Comparison of ENCODE assay signal across 8 cellular contexts in the genomic region with DNA sequence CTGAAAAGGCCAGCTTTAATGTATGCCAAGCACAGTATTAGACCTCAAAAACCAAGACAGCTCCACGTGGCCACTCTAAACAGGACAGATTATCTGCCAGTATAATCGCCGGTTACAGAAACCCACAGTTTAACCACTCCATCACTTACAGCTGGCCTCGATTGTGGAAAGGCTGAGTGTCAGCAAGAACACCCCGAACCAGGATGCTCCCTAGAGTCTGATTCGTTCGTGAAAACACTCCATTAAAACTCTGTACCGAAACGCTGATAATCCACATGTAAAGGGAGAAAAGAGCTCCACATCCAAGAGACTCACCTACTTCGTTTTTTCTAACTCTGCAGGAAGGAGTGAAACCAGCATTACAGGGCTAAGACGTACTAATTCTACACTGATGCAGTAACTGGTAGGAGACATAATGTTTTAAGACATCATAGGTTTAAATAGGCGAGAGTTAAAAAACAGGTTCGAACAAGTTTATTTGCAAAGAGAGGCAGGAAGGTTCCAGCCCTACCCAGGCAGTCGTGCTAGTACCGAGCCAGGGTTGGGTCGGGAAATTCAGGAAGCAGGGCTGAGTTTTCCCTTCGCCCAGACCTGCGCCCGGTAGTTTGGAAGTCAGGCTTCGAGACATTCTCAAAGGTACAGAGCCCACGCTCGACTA. TPM values are rescaled to one million over a fixed set of nuclear protein-coding genes. Genes with fewer than 3 reads are reported as not detected.
A peak's percentile ranks its signal among the peaks of the same experiment; 100 is the strongest.
DNase-seq lines count a peak whose midpoint lies in the region; ATAC-seq, FAIRE-seq and TF ChIP-seq lines count a peak whose summit lies in the region.

No MANE protein-coding gene starts in this region.

- H3K27me3 ChIP-seq in HepG2 (ENCODE audit: control insufficient read depth in 1 of 2, insufficient read depth in 2 of 2, low read length in 2 of 2) (no peaks in the 10 kb centered on the region; a peak in 1 of 5 replicates), stomach (no peaks in the 10 kb centered on the region)

- no peak for TF ChIP-seq EP300 in HepG2 (IDR thresholded peaks at IDR 0.05; ENCODE audit: low read depth in 2 of 2, low read length in 2 of 2)
- no peak for TF ChIP-seq EP300 in HepG2 (CRISPR knock-in tag; IDR thresholded peaks at IDR 0.05; ENCODE audit: borderline replicate concordance)
- no peak for TF ChIP-seq EP300 in stomach (IDR thresholded peaks at IDR 0.05)

- peaks cover 59% of the 10 kb centered on the region for H3K79me2 ChIP-seq in HepG2 (ENCODE audit: insufficient read depth, low read length)

- no peak for FAIRE-seq in HepG2 (lab: Jason Lieb, UNC)

- H2AFZ ChIP-seq in HepG2 (ENCODE audit: low read length): peak overlapping the region; percentile 38

- in situ Hi-C loops in HepG2 (cut with HindIII; ENCODE audit: extremely low pct_ligation_motif_present, low pct_unique_long_range_greater_than_20kb): loop anchor here (5.0 kb wide), 1 partner anchor 163 kb away; no protein-coding TSS in a partner anchor

- peak overlapping the region; percentile 77 for H3K27ac ChIP-seq in HepG2 (ENCODE audit: extremely low read length, insufficient read depth, low read length)
- peak overlapping the region; percentile 91 to 99 (median 98) for H3K27ac ChIP-seq in stomach

- H3K4me2 ChIP-seq in HepG2 (ENCODE audit: low read depth, low read length): peak overlapping the region; percentile 82

- peaks cover 62% of the 10 kb centered on the region for H3K4me1 ChIP-seq in HepG2 (ENCODE audit: insufficient read depth, low read length)
- peaks cover 32 to 65% (median 48%) of the 10 kb centered on the region in 4 donors for H3K4me1 ChIP-seq in stomach

- H3K9ac ChIP-seq in HepG2 (ENCODE audit: insufficient read depth, low read depth, low read length): peak overlapping the region; percentile 81

- TF ChIP-seq POLR2A in HepG2 (IDR thresholded peaks at IDR 0.05; ENCODE audit: insufficient read depth in 1 of 2, low read depth in 2 of 2, low read length in 2 of 2) (no peak), stomach (IDR thresholded peaks at IDR 0.05) (no peak)

- intact Hi-C loops in HepG2 (cut with micrococcal nuclease; ENCODE audit: unreplicated experiment): loop anchor here (5.0 kb wide), 1 partner anchor 163 kb away; no protein-coding TSS in a partner anchor
- intact Hi-C loops in stomach (cut with DNase I; ENCODE audit: low total_unique reads): loop anchor here (10.0 kb wide), 1 partner anchor 70 kb away; no protein-coding TSS in a partner anchor

- no peaks in the 10 kb centered on the region for H3K36me3 ChIP-seq in HepG2 (replicated peaks in 1 of 2; ENCODE audit: control insufficient read depth in 1 of 2, insufficient read depth in 2 of 2, low read length in 2 of 2)
- H3K36me3 ChIP-seq in stomach: no peaks in the 10 kb centered on the region

- H3K9me3 ChIP-seq in HepG2 (ENCODE audit: low read length) (no peaks in the 10 kb centered on the region), stomach (no peaks in the 10 kb centered on the region)

- no peaks in the 10 kb centered on the region; the same call in 1 of the 2 replicates for H4K20me1 ChIP-seq in HepG2 (ENCODE audit: insufficient read depth, low read length)

- H3K4me3 ChIP-seq in choroid plexus epithelial cell (ENCODE audit: low read depth, low read length) (peak overlapping the region; percentile 77), HepG2 (replicated peaks in 1 of 3; ENCODE audit: insufficient read depth in 1 of 3, low read depth in 2 of 3, low read length in 3 of 3) (peak overlapping the region; percentile 80 to 90 (median 82)), stomach (peak overlapping the region; percentile 71 to 91 (median 86))

- no TSS peak for BruUV-seq in HepG2 (replicated peaks; lab: Mats Ljungman, UMichigan)

- TF ChIP-seq RAD21 in HepG2 (CRISPR knock-in tag; IDR thresholded peaks at IDR 0.05): no peak

- 2% methylated on average over 16 of the region's 22 CpGs for WGBS in HepG2 (ENCODE audit: low lambda C conversion rate)
- 0 to 3% (median 1%) methylated on average over 19 to 22 of the region's 22 CpGs for WGBS in stomach, 5 donors

- no peak for TF ChIP-seq CTCF in choroid plexus epithelial cell (conservative IDR thresholded peaks at IDR 0.05; ENCODE audit: low read depth, low read length)
- no peak for TF ChIP-seq CTCF in HepG2 (CRISPR knock-in tag; IDR thresholded peaks at IDR 0.05)
- no peak for TF ChIP-seq CTCF in stomach (IDR thresholded peaks at IDR 0.05)

- DNase-seq in activated naive CD4-positive, alpha-beta T cell treated with Interleukin-2 at 50 U/mL for 16 hours: peak; percentile 34
- DNase-seq in activated naive CD4-positive, alpha-beta T cell treated with anti-CD3 and anti-CD28 coated beads, Interleukin-2, amount 50 U/mL, for 16 hours: no peak
- DNase-seq in OCI-M1 (lab: John Stamatoyannopoulos, UW) (peak; percentile 50), choroid plexus epithelial cell (ENCODE audit: low read depth) (peak; percentile 48), HepG2 (ENCODE audit: low spot score) (no peak), stomach (peak; percentile 49)
- DNase-seq in activated CD4-positive, CD25-positive, alpha-beta regulatory T cell treated with anti-CD3 and anti-CD28 coated beads, Interleukin-2, amount 50 U/mL, for 72 hours: no peak

- peak; percentile 22 for ATAC-seq in HepG2
- ATAC-seq in HG03196 (IDR thresholded peaks at IDR 0.05; ENCODE audit: unreplicated experiment): no peak

- POLR2A ChIA-PET in HepG2 (lab: Yijun Ruan, JAX): interaction anchor here (0.7 to 5.1 kb wide), 19 partner anchors 9 to 163 kb away, joined by 3 to 52 read pairs (median 8); no protein-coding TSS in a partner anchor

- CTCF ChIA-PET in HepG2 (lab: Yijun Ruan, JAX; ENCODE audit: low intra/inter-chr PET ratio, low total read pairs): no interaction called here

TF ChIP-seq in HepG2, 621 proteins besides CTCF, POLR2A, EP300 and RAD21 (continues in another document):
- TF ChIP-seq SMARCC2 (IDR thresholded peaks at IDR 0.05) (no peak), CBFB (CRISPR knock-in tag; IDR thresholded peaks at IDR 0.05) (0 out of 2 replicates have a peak, but pooled peaks have one; percentile 20), ZNF761 (CRISPR knock-in tag; conservative IDR thresholded peaks at IDR 0.05) (no peak), ZNF34 (CRISPR knock-in tag; IDR thresholded peaks at IDR 0.05; ENCODE audit: borderline replicate concordance) (0 out of 2 replicates have a peak, but pooled peaks have one; percentile 29), ZMYM4 (CRISPR knock-in tag; IDR thresholded peaks at IDR 0.05) (no peak), HOXA5 (CRISPR knock-in tag; IDR thresholded peaks at IDR 0.05) (0 out of 2 replicates have a peak, but pooled peaks have one; percentile 21), ZSCAN9 (CRISPR knock-in tag; IDR thresholded peaks at IDR 0.05; ENCODE audit: borderline replicate concordance) (0 out of 2 replicates have a peak, but pooled peaks have one; percentile 9), YEATS4 (CRISPR knock-in tag; IDR thresholded peaks at IDR 0.05; ENCODE audit: borderline replicate concordance) (0 out of 2 replicates have a peak, but pooled peaks have one; percentile 17)
- TF ChIP-seq, protein P1, sequence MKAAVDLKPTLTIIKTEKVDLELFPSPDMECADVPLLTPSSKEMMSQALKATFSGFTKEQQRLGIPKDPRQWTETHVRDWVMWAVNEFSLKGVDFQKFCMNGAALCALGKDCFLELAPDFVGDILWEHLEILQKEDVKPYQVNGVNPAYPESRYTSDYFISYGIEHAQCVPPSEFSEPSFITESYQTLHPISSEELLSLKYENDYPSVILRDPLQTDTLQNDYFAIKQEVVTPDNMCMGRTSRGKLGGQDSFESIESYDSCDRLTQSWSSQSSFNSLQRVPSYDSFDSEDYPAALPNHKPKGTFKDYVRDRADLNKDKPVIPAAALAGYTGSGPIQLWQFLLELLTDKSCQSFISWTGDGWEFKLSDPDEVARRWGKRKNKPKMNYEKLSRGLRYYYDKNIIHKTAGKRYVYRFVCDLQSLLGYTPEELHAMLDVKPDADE (CRISPR knock-in tag; IDR thresholded peaks at IDR 0.05): 0 out of 2 replicates have a peak, but pooled peaks have one; percentile 10
- TF ChIP-seq, protein P2, sequence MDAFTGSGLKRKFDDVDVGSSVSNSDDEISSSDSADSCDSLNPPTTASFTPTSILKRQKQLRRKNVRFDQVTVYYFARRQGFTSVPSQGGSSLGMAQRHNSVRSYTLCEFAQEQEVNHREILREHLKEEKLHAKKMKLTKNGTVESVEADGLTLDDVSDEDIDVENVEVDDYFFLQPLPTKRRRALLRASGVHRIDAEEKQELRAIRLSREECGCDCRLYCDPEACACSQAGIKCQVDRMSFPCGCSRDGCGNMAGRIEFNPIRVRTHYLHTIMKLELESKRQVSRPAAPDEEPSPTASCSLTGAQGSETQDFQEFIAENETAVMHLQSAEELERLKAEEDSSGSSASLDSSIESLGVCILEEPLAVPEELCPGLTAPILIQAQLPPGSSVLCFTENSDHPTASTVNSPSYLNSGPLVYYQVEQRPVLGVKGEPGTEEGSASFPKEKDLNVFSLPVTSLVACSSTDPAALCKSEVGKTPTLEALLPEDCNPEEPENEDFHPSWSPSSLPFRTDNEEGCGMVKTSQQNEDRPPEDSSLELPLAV (CRISPR knock-in tag; conservative IDR thresholded peaks at IDR 0.05; ENCODE audit: low read depth): no peak

RNA-seq across cellular contexts. Expression of a gene that starts 1.0 kb away (rescaled TPM):
- 22.8 and 23.1 TPM in 2 replicates for total RNA-seq in HepG2 (2016; rRNA removed; fragmentation: Illumina TruSeq; extraction: Trizol)
- total RNA-seq in HepG2 (2016; cell fraction: cytosol; rRNA removed; fragmentation: Illumina TruSeq; extraction: Trizol; ENCODE audit: low read depth): 5.4 and 6.5 TPM in 2 replicates
- 21.5 and 23.8 TPM in 2 replicates for total RNA-seq in HepG2 (2016; cell fraction: insoluble cytoplasmic fraction; rRNA removed; fragmentation: Illumina TruSeq; extraction: Trizol)
- 9.0 and 9.4 TPM in 2 replicates for total RNA-seq in HepG2 (2016; cell fraction: membrane; rRNA removed; fragmentation: Illumina TruSeq; extraction: Trizol)
- 33.8 and 36.7 TPM in 2 replicates for total RNA-seq in HepG2 (2016; cell fraction: nucleus; rRNA removed; fragmentation: Illumina TruSeq; extraction: Trizol)
- 17.3 TPM in 2 replicates for polyA plus RNA-seq in HepG2 (2011; rRNA removed)
- polyA plus RNA-seq in HepG2 (2011; cell fraction: cytosol; rRNA removed): 12.6 and 17.2 TPM in 2 replicates
- 7.1 and 8.9 TPM in 2 replicates for polyA plus RNA-seq in HepG2 (2011; cell fraction: nucleus; rRNA removed)
- 19.5 and 21.6 TPM in 2 replicates for polyA plus RNA-seq in HepG2 (2012)
- polyA plus RNA-seq in HepG2 (2016; cell fraction: cytosol; fragmentation: Illumina TruSeq; extraction: Trizol; ENCODE audit: low read depth): 0.84 and 0.86 TPM in 2 replicates
- polyA plus RNA-seq in HepG2 (2016; cell fraction: insoluble cytoplasmic fraction; fragmentation: Illumina TruSeq; extraction: Trizol; ENCODE audit: low read depth): 9.7 and 9.9 TPM in 2 replicates
- polyA plus RNA-seq in HepG2 (2016; cell fraction: membrane; fragmentation: Illumina TruSeq; extraction: Trizol; ENCODE audit: low read depth): 2.2 and 3.1 TPM in 2 replicates
- polyA plus RNA-seq in HepG2 (2016; cell fraction: nucleus; fragmentation: Illumina TruSeq; extraction: Trizol; ENCODE audit: insufficient read depth, low read depth): 20.5 and 22.1 TPM in 2 replicates
- polyA minus RNA-seq in HepG2 (2011; rRNA and poly(A)+ RNA removed; ENCODE audit: low replicate concordance): 6.4 and 56.6 TPM in 2 replicates
- polyA minus RNA-seq in HepG2 (2011; cell fraction: cytosol; rRNA and poly(A)+ RNA removed): 25.1 and 29.5 TPM in 2 replicates
- polyA minus RNA-seq in HepG2 (2011; cell fraction: nucleus; rRNA and poly(A)+ RNA removed): 22.3 and 25.4 TPM in 2 replicates
- total RNA-seq in stomach: 10 to 100 TPM; 16.9 to 71.4 (median 34.3) TPM
- polyA plus RNA-seq in stomach: 1 to 10 TPM; 2.4 to 5.0 (median 3.3) TPM

Comparison
In these comparisons a context has a peak if more than half of its experiments do, and no peak if none do; other contexts are left out.
1. DNase-seq: peak in activated naive CD4-positive, alpha-beta T cell treated with Interleukin-2 at 50 U/mL for 16 hours (single experiment), OCI-M1 (single experiment), choroid plexus epithelial cell (single experiment) and stomach (single experiment); none in activated naive CD4-positive, alpha-beta T cell treated with anti-CD3 and anti-CD28 coated beads, Interleukin-2, amount 50 U/mL, for 16 hours (single experiment), HepG2 (single experiment) and activated CD4-positive, CD25-positive, alpha-beta regulatory T cell treated with anti-CD3 and anti-CD28 coated beads, Interleukin-2, amount 50 U/mL, for 72 hours (single experiment).
2. Peak in every context shown above with its lines, with median percentiles within 50 percentile points of each other: H3K4me3 ChIP-seq.